Comparison of ENCODE assay signal across 8 cellular contexts in the genomic region with DNA sequence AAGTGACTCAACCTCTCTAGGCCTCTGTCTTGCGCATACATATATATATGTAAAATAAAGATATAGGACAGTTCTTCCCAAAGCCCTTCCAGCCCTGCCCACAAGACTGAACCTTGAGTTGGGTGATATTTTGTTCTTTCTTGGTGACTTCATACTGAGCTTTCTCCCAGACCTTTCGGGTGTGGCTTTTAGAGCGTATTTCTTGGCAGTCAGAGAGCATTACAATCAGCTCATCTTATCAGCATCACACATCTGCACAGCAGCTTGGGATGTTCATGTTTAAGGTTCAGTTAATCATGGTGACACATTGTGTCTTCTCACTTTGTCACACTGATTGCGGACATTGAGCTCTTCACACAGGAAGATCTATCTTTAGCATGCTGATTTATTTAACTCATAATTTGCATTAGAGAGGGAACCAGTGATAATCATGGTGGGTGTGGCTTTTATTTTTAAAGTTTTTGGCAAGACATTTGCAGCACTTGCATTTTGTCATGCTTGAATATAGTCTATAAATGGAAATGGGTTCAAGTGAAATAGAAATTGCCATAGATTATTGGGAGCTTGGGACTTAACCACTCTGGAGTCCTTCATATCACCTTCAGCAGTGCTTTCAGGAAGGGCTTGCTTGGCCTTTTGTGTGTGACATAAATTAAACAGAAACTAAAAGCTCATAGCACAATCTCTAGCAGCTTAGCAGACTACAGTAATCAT. TPM values are rescaled to one million over a fixed set of nuclear protein-coding genes. Genes with fewer than 3 reads are reported as not detected.
DNase-seq lines count a peak whose midpoint lies in the region; ATAC-seq and TF ChIP-seq lines count a peak whose summit lies in the region.

No MANE protein-coding gene starts in this region.

- H3K4me1 ChIP-seq in A673 (ENCODE audit: insufficient read depth, low read length, poor library complexity, severe bottlenecking) = peaks cover 8% of the 10 kb centered on the region
- peaks cover 14% of the 10 kb centered on the region for H3K4me1 ChIP-seq in upper lobe of right lung

- DNase-seq in A673 (ENCODE audit: low spot score) (peak; percentile 20), immature natural killer cell (peak; percentile 26 to 58 (median 43)), upper lobe of right lung (no peak), RKO (ENCODE audit: low spot score) (no peak)
- DNase-seq in activated T-cell treated with anti-CD3 and anti-CD28 coated beads, Interleukin-2, amount 50 U/mL, for 4 hours = peak; percentile 10

- CTCF ChIA-PET in A673 (lab: Charles Lee) = no interaction called here

- TF ChIP-seq CTCF in A673 (conservative IDR thresholded peaks at IDR 0.05; ENCODE audit: low read depth, low read length) (no peak), upper lobe of right lung (IDR thresholded peaks at IDR 0.05) (no peak)

- POLR2A ChIA-PET in A673 (lab: Charles Lee; ENCODE audit: low non-redundant PET) = no interaction called here

- BruUV-seq in A673 (replicated peaks; lab: Mats Ljungman, UMichigan) = no TSS peak

- H3K27me3 ChIP-seq in A673 (replicated peaks; ENCODE audit: insufficient read depth, low read depth, low read length, poor library complexity) = no peaks in the 10 kb centered on the region
- no peaks in the 10 kb centered on the region for H3K27me3 ChIP-seq in upper lobe of right lung

- peaks cover 30% of the 10 kb centered on the region for H3K36me3 Mint-ChIP-seq in activated T-cell treated with anti-CD3 and anti-CD28 coated beads, Interleukin-2, amount 50 U/mL, for 4 hours (ENCODE audit: insufficient read depth)
- H3K36me3 Mint-ChIP-seq in immature natural killer cell = peaks cover 0 to 4% (median 0%) of the 10 kb centered on the region in 3 donors

- no peaks in the 10 kb centered on the region for H3K9me3 ChIP-seq in A673 (ENCODE audit: low read depth, low read length, poor library complexity, severe bottlenecking)
- H3K9me3 ChIP-seq in upper lobe of right lung = no peaks in the 10 kb centered on the region

- H3K4me3 ChIP-seq in A673 (ENCODE audit: low read depth, low read length, poor library complexity, severe bottlenecking) (no peak overlapping the region), upper lobe of right lung (no peak overlapping the region)

- intact Hi-C loops in A673 (cut with micrococcal nuclease; ENCODE audit: unreplicated experiment) (no loop called here), upper lobe of right lung (cut with DNase I) (no loop called here)

- peak; percentile 62 for ATAC-seq in GM19023 (IDR thresholded peaks at IDR 0.05; ENCODE audit: unreplicated experiment)
- ATAC-seq in HG03439 (IDR thresholded peaks at IDR 0.05; ENCODE audit: unreplicated experiment) = peak; percentile 65
- ATAC-seq in activated T-cell treated with anti-CD3 and anti-CD28 coated beads, Interleukin-2, amount 50 U/mL, for 4 hours = peak; percentile 88 to 90
- peak; percentile 54 for ATAC-seq in upper lobe of right lung
- ATAC-seq in GM21528 (IDR thresholded peaks at IDR 0.05; ENCODE audit: low FRiP score, unreplicated experiment) = no peak

- H3K36me3 ChIP-seq in A673 (ENCODE audit: insufficient read depth, low read length, poor library complexity, severe bottlenecking) (no peaks in the 10 kb centered on the region), upper lobe of right lung (no peaks in the 10 kb centered on the region)

- H3K27ac ChIP-seq in A673 (ENCODE audit: low read depth, low read length, poor library complexity, severe bottlenecking) = no peak overlapping the region
- peak overlapping the region; percentile 52 for H3K27ac ChIP-seq in upper lobe of right lung

- H3K27ac Mint-ChIP-seq in immature natural killer cell = peak overlapping the region; percentile 74 to 92 (median 81)

- no peaks in the 10 kb centered on the region for H3K9me3 Mint-ChIP-seq in activated T-cell treated with anti-CD3 and anti-CD28 coated beads, Interleukin-2, amount 50 U/mL, for 4 hours
- H3K9me3 Mint-ChIP-seq in immature natural killer cell = no peaks in the 10 kb centered on the region

- no peaks in the 10 kb centered on the region for H3K27me3 Mint-ChIP-seq in activated T-cell treated with anti-CD3 and anti-CD28 coated beads, Interleukin-2, amount 50 U/mL, for 4 hours (ENCODE audit: low read depth)
- H3K27me3 Mint-ChIP-seq in immature natural killer cell (ENCODE audit: low read depth in 3 of 3) = peaks cover 0 to 1% (median 0%) of the 10 kb centered on the region in 3 donors

- peaks cover 64% of the 10 kb centered on the region for H3K4me1 Mint-ChIP-seq in activated T-cell treated with anti-CD3 and anti-CD28 coated beads, Interleukin-2, amount 50 U/mL, for 4 hours (ENCODE audit: low read depth)
- peaks cover 34 to 52% of the 10 kb centered on the region in 2 donors for H3K4me1 Mint-ChIP-seq in immature natural killer cell

- H3K4me3 Mint-ChIP-seq in activated T-cell treated with anti-CD3 and anti-CD28 coated beads, Interleukin-2, amount 50 U/mL, for 4 hours = peak overlapping the region; percentile 56
- H3K4me3 Mint-ChIP-seq in immature natural killer cell = peak overlapping the region; percentile 41 to 73 (median 69)

RNA-seq across cellular contexts. Expression of gene KIF3B, which starts 8.3 kb away (rescaled TPM):
- 24.3 and 25.4 TPM in 2 replicates for total RNA-seq in A673 (2021)
- total RNA-seq in activated T-cell treated with anti-CD3 and anti-CD28 coated beads, Interleukin-2, amount 50 U/mL, for 4 hours = 10 to 100 TPM; 69.3 to 90.4 (median 78.9) TPM
- polyA plus RNA-seq in immature natural killer cell = 1 to 10 TPM; 1.1 to 3.2 (median 1.4) TPM
- 29.0 TPM for total RNA-seq in upper lobe of right lung

Comparison
In these comparisons a context has a peak if more than half of its experiments do, and no peak if none do; other contexts are left out.
1. DNase-seq: peak in A673 (single experiment), activated T-cell treated with anti-CD3 and anti-CD28 coated beads, Interleukin-2, amount 50 U/mL, for 4 hours (single experiment) and immature natural killer cell (3 of 3); none in upper lobe of right lung (single experiment) and RKO (single experiment).